16 cellular contexts compared by ENCODE assay signal in genomic region chr9:28976684-28977083, GRCh38.
DNase-seq lines count a peak whose midpoint lies in the region; FAIRE-seq and TF ChIP-seq lines count a peak whose summit lies in the region.
"Had no signal": no experiment of that assay in that cellular context is flagged by ENCODE, and none has a peak within 500 bp of the region (broad histone marks: within the 10 kb centered on the region; RNA-seq: fewer than 3 reads in every experiment).

No MANE protein-coding gene starts in this region.

- peak overlapping the region; percentile 25; the same call in 1 of the 2 replicates for H3K4me3 ChIP-seq in SK-N-MC
- H3K4me3 ChIP-seq: GM23338 had no signal

- no peaks in the 10 kb centered on the region for H3K9me3 ChIP-seq in SK-N-MC (ENCODE audit: low read depth, low read length)
- H3K9me3 ChIP-seq: Caco-2 had no signal

- no peak for TF ChIP-seq POLR2A in GM12892 (IDR thresholded peaks at IDR 0.05; ENCODE audit: low read depth, low read length)

- no peak for FAIRE-seq in GM12892 (lab: Jason Lieb, UNC)
- FAIRE-seq: G401.6, H54 had no signal

- H3K9ac ChIP-seq in SK-N-MC (ENCODE audit: insufficient read length): no peak overlapping the region

- DNase-seq in M059J (ENCODE audit: low read depth) (peak; percentile 2), SK-N-MC (ENCODE audit: low read depth, low spot score) (peak; percentile 62), non-pigmented ciliary epithelial cell (ENCODE audit: low read depth) (peak; percentile 3), GM12892 (ENCODE audit: insufficient read length) (no peak), NCI-H1105 (lab: John Stamatoyannopoulos, UW) (no peak)
- no peak for DNase-seq in activated CD8-positive, alpha-beta memory T cell treated with anti-CD3 and anti-CD28 coated beads, Interleukin-2, amount 50 U/mL, for 4 hours
- DNase-seq: ACHN; Caco-2; CD4-positive, alpha-beta T cell; HCEC 1CT; IMR-90 had no signal

- no peaks in the 10 kb centered on the region for H3K36me3 ChIP-seq in SK-N-MC (ENCODE audit: insufficient read depth, low read length)

- H3K27ac ChIP-seq in SK-N-MC: no peak overlapping the region
- H3K27ac ChIP-seq: C4-2B, HL-60 had no signal

Comparison
In these comparisons a context has a peak if more than half of its experiments do, and no peak if none do; other contexts are left out.
1. DNase-seq: peak in M059J (single experiment), SK-N-MC (single experiment) and non-pigmented ciliary epithelial cell (single experiment); none in activated CD8-positive, alpha-beta memory T cell treated with anti-CD3 and anti-CD28 coated beads, Interleukin-2, amount 50 U/mL, for 4 hours (single experiment), GM12892 (single experiment) and NCI-H1105 (single experiment).